Comparison of ENCODE assay signal across 19 cellular contexts in the genomic region with DNA sequence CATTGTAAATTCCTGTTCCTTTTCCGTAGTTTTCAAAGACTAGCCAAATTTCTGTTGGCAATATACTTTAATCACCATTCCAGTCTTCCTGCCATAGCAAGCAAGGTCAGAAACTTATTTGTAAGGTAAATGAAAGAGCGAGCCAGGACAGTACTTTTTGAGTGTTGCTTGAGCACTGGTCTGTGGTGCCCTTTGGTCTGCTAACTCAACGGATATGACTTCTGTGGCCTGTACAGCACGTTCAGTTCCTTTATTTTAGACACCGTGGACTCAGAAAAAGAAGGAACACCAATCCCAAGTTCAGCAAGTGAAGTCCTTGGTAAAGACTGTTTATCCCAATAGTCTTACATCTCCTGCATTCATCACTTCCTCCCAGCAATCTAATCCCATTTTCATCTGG.
"Had no signal": no experiment of that assay in that cellular context is flagged by ENCODE, and none has a peak within 500 bp of the region (broad histone marks: within the 10 kb centered on the region; RNA-seq: fewer than 3 reads in every experiment).

No MANE protein-coding gene starts in this region.

- H3K27me3 ChIP-seq: adrenal gland, foreskin keratinocyte, pancreas, spleen, vagina had no signal

- H3K27ac ChIP-seq: adrenal gland, foreskin keratinocyte, pancreas, spleen, vagina had no signal

- DNase-seq: activated CD4-positive, alpha-beta T cell treated with anti-CD3 and anti-CD28 coated beads, Interleukin-2, amount 50 U/mL, for 1 hour; activated CD4-positive, CD25-positive, alpha-beta regulatory T cell treated with anti-CD3 and anti-CD28 coated beads, Interleukin-2, amount 50 U/mL, for 72 hours; activated CD8-positive, alpha-beta memory T cell treated with anti-CD3 and anti-CD28 coated beads for 24 hours; activated CD8-positive, alpha-beta memory T cell treated with anti-CD3 and anti-CD28 coated beads, Interleukin-2, amount 50 U/mL, for 48 hours; activated effector memory CD4-positive, alpha-beta T cell treated with Interleukin-2 at 50 U/mL for 16 hours; activated T-cell treated with anti-CD3 and anti-CD28 coated beads, Interleukin-2, amount 50 U/mL, for 48 hours; adrenal gland; caudate nucleus; foreskin keratinocyte; glutamatergic neuron; hypothalamus; islet precursor cell; mammary epithelial cell; naive thymus-derived CD4-positive, alpha-beta T cell; pancreas; spleen; stimulated activated naive B cell treated with anti-CD40 and anti-IgM and Interleukin-4, amounts not matched to agents 10 μg/mL and 1 μg/mL and 100 μg/mL, for 72 hours; T1000 had no signal

- H3K9me3 ChIP-seq: adrenal gland, pancreas, spleen, vagina had no signal

- ATAC-seq: foreskin keratinocyte; naive thymus-derived CD4-positive, alpha-beta T cell; pancreas; stimulated activated naive B cell treated with anti-CD40 and anti-IgM and Interleukin-4, amounts not matched to agents 10 μg/mL and 1 μg/mL and 100 μg/mL, for 72 hours had no signal

- H3K4me1 ChIP-seq: adrenal gland, foreskin keratinocyte, spleen, vagina had no signal

- H3K4me3 ChIP-seq: adrenal gland, pancreas, spleen, vagina had no signal
